In genomic region chr7:156151082-156151481, GRCh38 we compare ENCODE assay signal across 20 cellular contexts.
A peak's percentile ranks its signal among the peaks of the same experiment; 100 is the strongest.
DNase-seq lines count a peak whose midpoint lies in the region; ATAC-seq and TF ChIP-seq lines count a peak whose summit lies in the region.
"Had no signal": no experiment of that assay in that cellular context is flagged by ENCODE, and none has a peak within 500 bp of the region (broad histone marks: within the 10 kb centered on the region; RNA-seq: fewer than 3 reads in every experiment).

No MANE protein-coding gene starts in this region.

- WGBS in right cardiac atrium, result 57% methylated on average over 8 of the region's 8 CpGs

- intact Hi-C loops in right cardiac atrium (cut with DNase I), result no loop called here
- intact Hi-C loops in naive thymus-derived CD4-positive, alpha-beta T cell (cut with micrococcal nuclease), result no loop called here

- H3K27ac ChIP-seq in right atrium auricular region, result no peak overlapping the region
- no peak overlapping the region for H3K27ac ChIP-seq in right cardiac atrium (ENCODE audit: low read length)
- no peak overlapping the region for H3K27ac ChIP-seq in naive thymus-derived CD4-positive, alpha-beta T cell (ENCODE audit: low read depth, low read length)
- H3K27ac ChIP-seq: A549 had no signal

- H3K27ac Mint-ChIP-seq in naive thymus-derived CD4-positive, alpha-beta T cell, result no peak overlapping the region
- H3K27ac Mint-ChIP-seq: CD4-positive, CD25-positive, alpha-beta regulatory T cell had no signal

- H3K27me3 Mint-ChIP-seq in naive thymus-derived CD4-positive, alpha-beta T cell, result peaks cover 0 to 16% (median 8%) of the 10 kb centered on the region in 5 donors
- H3K27me3 Mint-ChIP-seq: CD4-positive, CD25-positive, alpha-beta regulatory T cell had no signal

- H3K9me3 ChIP-seq in right atrium auricular region, result no peaks in the 10 kb centered on the region
- no peaks in the 10 kb centered on the region for H3K9me3 ChIP-seq in right cardiac atrium (ENCODE audit: control insufficient read depth, low read length)
- H3K9me3 ChIP-seq in naive thymus-derived CD4-positive, alpha-beta T cell (ENCODE audit: control insufficient read depth in 2 of 3, low read length in 3 of 3), result no peaks in the 10 kb centered on the region
- H3K9me3 ChIP-seq: A549, Caco-2 had no signal

- DNase-seq in right atrium auricular region (ENCODE audit: low spot score) (peak; percentile 38), right cardiac atrium (no peak), NCI-H187 treated with DMSO at 0.1 percent for 48 hours (lab: John Stamatoyannopoulos, UW) (peak; percentile 10), islet precursor cell (peak; percentile 23), germinal center (ENCODE audit: low spot score) (no peak)
- DNase-seq in stimulated activated naive CD8-positive, alpha-beta T cell treated with anti-CD3 and anti-CD28 coated beads, Interleukin-15, Interleukin-2, amounts not matched to agents 100 U/mL and 50 U/mL, for 24 hours, result no peak
- no peak for DNase-seq in naive thymus-derived CD4-positive, alpha-beta T cell
- DNase-seq: Caco-2; CD4-positive, CD25-positive, alpha-beta regulatory T cell; GDM1; Karpas-422; MV-4-11; NCI-H1436; NCI-H2029; NCI-H2171; NCI-H345; NCI-H524 had no signal

- ATAC-seq in right cardiac atrium (no peak), HG03196 (IDR thresholded peaks at IDR 0.05; ENCODE audit: unreplicated experiment) (no peak)
- ATAC-seq in stimulated activated naive CD8-positive, alpha-beta T cell treated with anti-CD3 and anti-CD28 coated beads, Interleukin-15, Interleukin-2, amounts not matched to agents 100 U/mL and 50 U/mL, for 24 hours, result no peak
- ATAC-seq in naive thymus-derived CD4-positive, alpha-beta T cell, result no peak
- ATAC-seq: A549, Right ventricle myocardium inferior had no signal

- POLR2A ChIA-PET in naive thymus-derived CD4-positive, alpha-beta T cell (lab: Charles Lee), result no interaction called here

- CTCF ChIA-PET in naive thymus-derived CD4-positive, alpha-beta T cell (lab: Charles Lee), result no interaction called here

- no peak overlapping the region for H3K4me3 Mint-ChIP-seq in naive thymus-derived CD4-positive, alpha-beta T cell
- H3K4me3 Mint-ChIP-seq: CD4-positive, CD25-positive, alpha-beta regulatory T cell had no signal

- peaks cover 0 to 3% (median 0%) of the 10 kb centered on the region in 11 donors for H3K9me3 Mint-ChIP-seq in naive thymus-derived CD4-positive, alpha-beta T cell

- H3K27me3 ChIP-seq in right atrium auricular region (no peaks in the 10 kb centered on the region), right cardiac atrium (ENCODE audit: control insufficient read depth, insufficient read depth) (no peaks in the 10 kb centered on the region)
- H3K27me3 ChIP-seq in naive thymus-derived CD4-positive, alpha-beta T cell (ENCODE audit: control insufficient read depth in 2 of 2, insufficient read depth in 2 of 2, low read length in 2 of 2), result no peaks in the 10 kb centered on the region

- TF ChIP-seq CTCF in right atrium auricular region (IDR thresholded peaks at IDR 0.05), result no peak

- H3K36me3 ChIP-seq in right atrium auricular region, result no peaks in the 10 kb centered on the region
- no peaks in the 10 kb centered on the region for H3K36me3 ChIP-seq in naive thymus-derived CD4-positive, alpha-beta T cell (ENCODE audit: control insufficient read depth in 2 of 3, insufficient read depth in 3 of 3, low read length in 3 of 3)

- no peak overlapping the region for H3K4me3 ChIP-seq in right atrium auricular region
- H3K4me3 ChIP-seq in right cardiac atrium (ENCODE audit: low read length), result no peak overlapping the region
- H3K4me3 ChIP-seq in naive thymus-derived CD4-positive, alpha-beta T cell (ENCODE audit: low read length), result no peak overlapping the region
- H3K4me3 ChIP-seq: A549 had no signal

- H3K36me3 Mint-ChIP-seq in naive thymus-derived CD4-positive, alpha-beta T cell, result no peaks in the 10 kb centered on the region
- H3K36me3 Mint-ChIP-seq: CD4-positive, CD25-positive, alpha-beta regulatory T cell had no signal

- H3K4me1 Mint-ChIP-seq in naive thymus-derived CD4-positive, alpha-beta T cell, result no peaks in the 10 kb centered on the region
- H3K4me1 Mint-ChIP-seq: CD4-positive, CD25-positive, alpha-beta regulatory T cell had no signal

- H3K4me1 ChIP-seq in right atrium auricular region (no peaks in the 10 kb centered on the region), right cardiac atrium (ENCODE audit: control insufficient read depth, insufficient read depth, low read length) (no peaks in the 10 kb centered on the region)
- H3K4me1 ChIP-seq in naive thymus-derived CD4-positive, alpha-beta T cell (ENCODE audit: control insufficient read depth in 2 of 2, insufficient read depth in 2 of 2, low read length in 2 of 2), result no peaks in the 10 kb centered on the region

Comparison
In these comparisons a context has a peak if more than half of its experiments do, and no peak if none do; other contexts are left out.
1. DNase-seq: peak in right atrium auricular region (single experiment), NCI-H187 treated with DMSO at 0.1 percent for 48 hours (single experiment) and islet precursor cell (single experiment); none in right cardiac atrium (0 of 3), stimulated activated naive CD8-positive, alpha-beta T cell treated with anti-CD3 and anti-CD28 coated beads, Interleukin-15, Interleukin-2, amounts not matched to agents 100 U/mL and 50 U/mL, for 24 hours (single experiment), germinal center (single experiment) and naive thymus-derived CD4-positive, alpha-beta T cell (0 of 9).